25 cellular contexts compared by ENCODE assay signal in the genomic region with DNA sequence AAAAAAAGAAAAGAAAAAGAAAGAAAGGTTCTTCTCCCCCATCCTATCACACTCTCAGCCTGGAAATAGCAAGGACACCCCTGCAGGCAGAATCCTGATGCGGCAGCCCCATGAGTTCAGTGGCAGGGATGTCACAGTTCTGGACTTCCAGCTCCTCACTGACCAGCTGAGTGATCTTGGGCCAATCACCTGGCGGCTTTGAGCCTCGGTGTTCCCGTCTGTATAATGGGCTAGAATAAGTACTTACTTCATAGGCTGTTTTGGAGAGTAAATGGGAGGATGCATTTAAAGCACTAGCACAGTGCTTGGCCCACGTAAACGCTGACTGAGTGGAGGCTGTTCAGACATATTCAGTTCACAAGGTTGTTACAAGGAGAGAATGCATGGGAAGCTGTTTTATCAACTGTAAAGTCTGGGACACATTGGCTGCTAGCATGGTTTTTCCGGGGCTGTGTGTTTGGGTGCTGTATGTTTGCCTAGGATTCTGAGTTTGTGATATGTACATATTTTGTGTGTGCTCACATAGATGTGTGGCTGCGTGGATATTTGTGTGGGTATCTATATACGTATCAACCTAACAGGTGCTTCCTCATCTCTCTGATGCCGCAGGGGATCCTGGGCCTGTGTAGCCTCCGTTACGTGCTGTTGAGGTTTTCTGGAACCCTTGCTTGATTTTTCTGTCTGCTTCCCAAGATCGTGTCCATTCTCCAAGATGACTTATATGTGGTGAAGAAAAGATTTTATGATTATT. TPM values are rescaled to one million over a fixed set of nuclear protein-coding genes. Genes with fewer than 3 reads are reported as not detected.
DNase-seq lines count a peak whose midpoint lies in the region; ATAC-seq and TF ChIP-seq lines count a peak whose summit lies in the region.
"Had no signal": no experiment of that assay in that cellular context is flagged by ENCODE, and none has a peak within 500 bp of the region (broad histone marks: within the 10 kb centered on the region; RNA-seq: fewer than 3 reads in every experiment).

No MANE protein-coding gene starts in this region.

- no peaks in the 10 kb centered on the region for H3K9me3 ChIP-seq in DOHH2 (ENCODE audit: control insufficient read depth, insufficient read depth, low read length)
- H3K9me3 ChIP-seq in SK-N-SH = no peaks in the 10 kb centered on the region
- H3K9me3 ChIP-seq: Caco-2 had no signal

- H3K9me3 Mint-ChIP-seq in endothelial cell (ENCODE audit: unreplicated experiment) = no peaks in the 10 kb centered on the region
- no peaks in the 10 kb centered on the region for H3K9me3 Mint-ChIP-seq in stimulated activated memory B cell treated with anti-CD40 and anti-IgM and Interleukin-4, amounts not matched to agents 10 μg/mL and 1 μg/mL and 100 μg/mL, for 72 hours
- H3K9me3 Mint-ChIP-seq: T-cell had no signal

- H3K4me1 ChIP-seq in DOHH2 (ENCODE audit: control insufficient read depth, low read length) (peaks cover 21% of the 10 kb centered on the region), SK-N-SH (ENCODE audit: control insufficient read depth in 1 of 2, insufficient read depth in 2 of 2, low read depth in 1 of 2, low read length in 1 of 2) (no peaks in the 10 kb centered on the region)
- H3K4me1 ChIP-seq: Caco-2 had no signal

- WGBS in SK-N-SH (ENCODE audit: low lambda C conversion rate) = 60% methylated on average over 13 of the region's 13 CpGs

- peaks cover 4% of the 10 kb centered on the region for H3K4me1 Mint-ChIP-seq in endothelial cell (ENCODE audit: unreplicated experiment)
- H3K4me1 Mint-ChIP-seq in stimulated activated memory B cell treated with anti-CD40 and anti-IgM and Interleukin-4, amounts not matched to agents 10 μg/mL and 1 μg/mL and 100 μg/mL, for 72 hours = peaks cover 28% of the 10 kb centered on the region

- H3K9me2 ChIP-seq in DOHH2 (replicated peaks; ENCODE audit: control insufficient read depth, low read length) = no peaks in the 10 kb centered on the region
- H3K9me2 ChIP-seq in SK-N-SH = no peaks in the 10 kb centered on the region

- peak overlapping the region; percentile 42 for H3K27ac Mint-ChIP-seq in endothelial cell (ENCODE audit: unreplicated experiment)
- peak overlapping the region; percentile 3 for H3K27ac Mint-ChIP-seq in stimulated activated memory B cell treated with anti-CD40 and anti-IgM and Interleukin-4, amounts not matched to agents 10 μg/mL and 1 μg/mL and 100 μg/mL, for 72 hours
- H3K27ac Mint-ChIP-seq: T-cell had no signal

- CTCF ChIA-PET in SK-N-SH (lab: Yijun Ruan, JAX) = interaction anchor here (0.8 to 3.5 kb wide), 5 partner anchors 14 to 301 kb away, joined by 3 to 16 read pairs (median 3); a partner anchor contains a TSS

- TF ChIP-seq RAD21 in SK-N-SH (IDR thresholded peaks at IDR 0.05; ENCODE audit: low read length) = no peak

- H3K4me2 ChIP-seq in DOHH2 (ENCODE audit: low read length) (peak overlapping the region; percentile 42), SK-N-SH (no peak overlapping the region)

- H2AFZ ChIP-seq in SK-N-SH (ENCODE audit: low read depth) = no peak overlapping the region
- H2AFZ ChIP-seq: GM23248 had no signal

- H3K9ac ChIP-seq in SK-N-SH = no peak overlapping the region
- H3K9ac ChIP-seq: GM23248 had no signal

- H3K27me3 ChIP-seq in DOHH2 (ENCODE audit: control insufficient read depth, low read length) (peaks cover 5% of the 10 kb centered on the region), SK-N-SH (ENCODE audit: insufficient read depth) (peaks cover 23% of the 10 kb centered on the region)

- no peaks in the 10 kb centered on the region for H4K20me1 ChIP-seq in DOHH2 (ENCODE audit: control insufficient read depth, insufficient read depth, low read depth, low read length)
- H4K20me1 ChIP-seq in SK-N-SH (ENCODE audit: insufficient read depth) = no peaks in the 10 kb centered on the region

- no peaks in the 10 kb centered on the region for H3K36me3 ChIP-seq in DOHH2 (ENCODE audit: control insufficient read depth, low read length)
- no peaks in the 10 kb centered on the region for H3K36me3 ChIP-seq in SK-N-SH (replicated peaks in 1 of 2; ENCODE audit: control insufficient read depth in 1 of 2, insufficient read depth in 2 of 2, low read length in 1 of 2)

- no peak for TF ChIP-seq EP300 in SK-N-SH (IDR thresholded peaks at IDR 0.05; ENCODE audit: borderline replicate concordance in 1 of 2, low read depth in 1 of 2, low read length in 1 of 2)

- H3K4me3 Mint-ChIP-seq in endothelial cell (ENCODE audit: unreplicated experiment) = peak overlapping the region; percentile 9
- no peak overlapping the region for H3K4me3 Mint-ChIP-seq in stimulated activated memory B cell treated with anti-CD40 and anti-IgM and Interleukin-4, amounts not matched to agents 10 μg/mL and 1 μg/mL and 100 μg/mL, for 72 hours
- H3K4me3 Mint-ChIP-seq: T-cell had no signal

- ATAC-seq in stimulated activated memory B cell treated with anti-CD40 and anti-IgM and Interleukin-4, amounts not matched to agents 10 μg/mL and 1 μg/mL and 100 μg/mL, for 72 hours = no peak
- ATAC-seq: HCT116, T-cell had no signal

- H3F3A ChIP-seq in DOHH2 (ENCODE audit: control insufficient read depth, insufficient read depth) = peaks cover 4% of the 10 kb centered on the region; the same call in 1 of the 2 replicates
- peaks cover 6% of the 10 kb centered on the region for H3F3A ChIP-seq in SK-N-SH (replicated peaks; ENCODE audit: insufficient read depth)

- no peaks in the 10 kb centered on the region for H3K79me2 ChIP-seq in DOHH2 (ENCODE audit: control insufficient read depth, low read length)
- no peaks in the 10 kb centered on the region for H3K79me2 ChIP-seq in SK-N-SH (ENCODE audit: insufficient read depth)

- peak overlapping the region; percentile 32; the same call in 1 of the 2 replicates for H3K4me3 ChIP-seq in DOHH2 (ENCODE audit: low read length)
- no peak overlapping the region for H3K4me3 ChIP-seq in Jurkat, Clone E6-1 (ENCODE audit: low read length)
- no peak overlapping the region for H3K4me3 ChIP-seq in SK-N-SH (ENCODE audit: low read depth in 2 of 2, low read length in 1 of 2)
- H3K4me3 ChIP-seq: GM23248, SK-N-MC had no signal

- POLR2A ChIA-PET in SK-N-SH (lab: Yijun Ruan, JAX) = no interaction called here

- no peak overlapping the region for H3K27ac ChIP-seq in DOHH2 (ENCODE audit: low read depth, low read length)
- H3K27ac ChIP-seq in SK-N-SH (ENCODE audit: low read depth in 2 of 2, low read length in 1 of 2) = no peak overlapping the region
- H3K27ac ChIP-seq: GM23248, SK-N-MC had no signal

- TF ChIP-seq CTCF in DOHH2 (IDR thresholded peaks at IDR 0.05; ENCODE audit: low read depth, low read length, poor library complexity, severe bottlenecking) (no peak), endothelial cell (IDR thresholded peaks at IDR 0.05; ENCODE audit: unreplicated experiment) (no peak), SK-N-SH (IDR thresholded peaks at IDR 0.05) (no peak)

- DNase-seq in Jurkat, Clone E6-1 (ENCODE audit: low read depth, low spot score) = peak; percentile 66
- DNase-seq in endothelial cell (ENCODE audit: low spot score) (no peak), OCI-M2 (lab: John Stamatoyannopoulos, UW; ENCODE audit: unreplicated experiment) (no peak), activated gamma-delta T cell treated with Interleukin-2 at 50 U/mL for 16 hours (no peak), SK-N-SH (no peak)
- DNase-seq: Caco-2; GDM1; GM23248; Karpas-422; NCI-H1092; NCI-H146; NCI-H2081; NCI-H2171 treated with DMSO at 0.1 percent for 48 hours; NCI-H446; NK-92 treated with Interleukin-12 subunit alpha and Interleukin-12 subunit beta, amount 100 ng/mL, for 24 hours; SHP77; T-cell had no signal

- no peaks in the 10 kb centered on the region for H3K36me3 Mint-ChIP-seq in endothelial cell (ENCODE audit: low read depth, unreplicated experiment)
- H3K36me3 Mint-ChIP-seq in stimulated activated memory B cell treated with anti-CD40 and anti-IgM and Interleukin-4, amounts not matched to agents 10 μg/mL and 1 μg/mL and 100 μg/mL, for 72 hours = no peaks in the 10 kb centered on the region
- H3K36me3 Mint-ChIP-seq: T-cell had no signal

- H3K27me3 Mint-ChIP-seq in endothelial cell (ENCODE audit: unreplicated experiment) = peaks cover 20% of the 10 kb centered on the region
- H3K27me3 Mint-ChIP-seq in stimulated activated memory B cell treated with anti-CD40 and anti-IgM and Interleukin-4, amounts not matched to agents 10 μg/mL and 1 μg/mL and 100 μg/mL, for 72 hours = peaks cover 28% of the 10 kb centered on the region

TF ChIP-seq in SK-N-SH, 30 proteins besides CTCF, POLR2A, EP300 and RAD21 (continues in another document):
- TF ChIP-seq RCOR1 (IDR thresholded peaks at IDR 0.05; ENCODE audit: low read length) = no peak
- TF ChIP-seq, protein P1, sequence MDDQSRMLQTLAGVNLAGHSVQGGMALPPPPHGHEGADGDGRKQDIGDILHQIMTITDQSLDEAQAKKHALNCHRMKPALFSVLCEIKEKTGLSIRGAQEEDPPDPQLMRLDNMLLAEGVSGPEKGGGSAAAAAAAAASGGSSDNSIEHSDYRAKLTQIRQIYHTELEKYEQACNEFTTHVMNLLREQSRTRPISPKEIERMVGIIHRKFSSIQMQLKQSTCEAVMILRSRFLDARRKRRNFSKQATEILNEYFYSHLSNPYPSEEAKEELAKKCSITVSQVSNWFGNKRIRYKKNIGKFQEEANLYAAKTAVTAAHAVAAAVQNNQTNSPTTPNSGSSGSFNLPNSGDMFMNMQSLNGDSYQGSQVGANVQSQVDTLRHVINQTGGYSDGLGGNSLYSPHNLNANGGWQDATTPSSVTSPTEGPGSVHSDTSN (IDR thresholded peaks at IDR 0.05) = no peak
- no peak for TF ChIP-seq TCF12 (IDR thresholded peaks at IDR 0.05)
- TF ChIP-seq NFIC (IDR thresholded peaks at IDR 0.05; ENCODE audit: borderline replicate concordance) = no peak
- TF ChIP-seq POLR2AphosphoS5 (IDR thresholded peaks at IDR 0.05; ENCODE audit: low read depth, low read length) = no peak
- no peak for TF ChIP-seq CHD2 (IDR thresholded peaks at IDR 0.05; ENCODE audit: low read length, partially characterized antibody)
- no peak for TF ChIP-seq FOXM1 (IDR thresholded peaks at IDR 0.05; ENCODE audit: low read depth)
- TF ChIP-seq MEF2A (IDR thresholded peaks at IDR 0.05; ENCODE audit: borderline replicate concordance, low read depth) = no peak
- TF ChIP-seq, protein P2, sequence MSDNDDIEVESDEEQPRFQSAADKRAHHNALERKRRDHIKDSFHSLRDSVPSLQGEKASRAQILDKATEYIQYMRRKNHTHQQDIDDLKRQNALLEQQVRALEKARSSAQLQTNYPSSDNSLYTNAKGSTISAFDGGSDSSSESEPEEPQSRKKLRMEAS (IDR thresholded peaks at IDR 0.05; ENCODE audit: low read depth) = no peak

RNA-seq across cellular contexts. Expression of a gene that starts 3.4 kb away (rescaled TPM):
- not detected for polyA plus RNA-seq in Jurkat, Clone E6-1 (2012; ENCODE audit: insufficient read depth, insufficient read length)
- total RNA-seq in endothelial cell (ENCODE audit: unreplicated experiment) = not detected
- polyA plus RNA-seq in SK-N-SH (2012; rRNA removed) = not detected in 2 replicates
- polyA plus RNA-seq in SK-N-SH (2012; cell fraction: cytosol; rRNA removed) = not detected in 2 replicates
- polyA plus RNA-seq in SK-N-SH (2012; cell fraction: nucleus; rRNA removed) = not detected in 2 replicates
- total RNA-seq: Caco-2, Daoy, GM23248, MCF 10A, OCI-LY7, RPMI7951, T-cell had no signal
- polyA plus RNA-seq: GM23248 had no signal

RNA-seq across cellular contexts. Expression of a gene that starts 5.8 kb away (rescaled TPM):
- 1.5 TPM for polyA plus RNA-seq in Jurkat, Clone E6-1 (2012; ENCODE audit: insufficient read depth, insufficient read length)
- total RNA-seq in endothelial cell (ENCODE audit: unreplicated experiment) = not detected
- not detected in 2 replicates for polyA plus RNA-seq in SK-N-SH (2012; rRNA removed)
- not detected in 2 replicates for polyA plus RNA-seq in SK-N-SH (2012; cell fraction: cytosol; rRNA removed)
- not detected in 2 replicates for polyA plus RNA-seq in SK-N-SH (2012; cell fraction: nucleus; rRNA removed)
- total RNA-seq: Caco-2, Daoy, GM23248, MCF 10A, OCI-LY7, RPMI7951, T-cell had no signal
- polyA plus RNA-seq: GM23248 had no signal
